ENCODE assay signal across 10 cellular contexts in the genomic region with DNA sequence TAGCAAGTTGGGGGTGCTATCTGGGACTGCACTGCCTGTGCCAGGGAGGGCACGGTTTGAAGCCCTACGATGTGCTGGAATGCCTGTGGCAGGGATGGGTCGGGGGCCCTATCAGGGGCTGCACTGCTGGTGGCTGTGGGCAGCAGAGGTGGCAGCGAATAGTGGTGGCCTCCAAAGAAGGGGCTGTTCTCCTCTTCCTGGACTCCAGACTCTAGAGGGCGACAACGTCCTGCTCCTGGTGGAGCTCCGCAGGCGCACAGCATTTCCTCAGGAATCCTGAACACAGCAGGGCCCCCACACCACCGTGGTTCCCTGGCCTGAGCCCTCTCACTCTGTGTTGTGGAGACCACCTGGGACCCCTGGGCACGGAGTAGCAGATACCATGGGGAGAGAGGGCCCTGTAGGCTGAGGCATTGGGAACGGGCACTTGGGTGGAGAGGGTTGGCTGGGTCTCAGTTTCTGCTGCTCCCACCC.
DNase-seq lines count a peak whose midpoint lies in the region; ATAC-seq and TF ChIP-seq lines count a peak whose summit lies in the region.
"Had no signal": no experiment of that assay in that cellular context is flagged by ENCODE, and none has a peak within 500 bp of the region (broad histone marks: within the 10 kb centered on the region; RNA-seq: fewer than 3 reads in every experiment).

No MANE protein-coding gene starts in this region.

- no TSS peak for BruUV-seq in OCI-LY7 (replicated peaks; lab: Mats Ljungman, UMichigan)

- H3K4me3 Mint-ChIP-seq in activated CD4-positive, alpha-beta memory T cell treated with anti-CD3 and anti-CD28 coated beads for 36 hours = no peak overlapping the region
- H3K4me3 Mint-ChIP-seq in activated CD4-positive, alpha-beta memory T cell treated with anti-CD3 and anti-CD28 coated beads, Interleukin-2, amount 10 ng/mL, durations not matched to agents 7 days and 5 days = no peak overlapping the region
- H3K4me3 Mint-ChIP-seq: CD4-positive, alpha-beta memory T cell had no signal

- DNase-seq in activated CD4-positive, alpha-beta memory T cell treated with anti-CD3 and anti-CD28 coated beads for 36 hours = peak; percentile 19
- DNase-seq in activated CD4-positive, alpha-beta memory T cell treated with anti-CD3 and anti-CD28 coated beads, Interleukin-2, amount 10 ng/mL, durations not matched to agents 7 days and 5 days = no peak
- DNase-seq in OCI-LY7 (ENCODE audit: low spot score) (peak; percentile 26), stomach (peak; percentile 60), RWPE1 (ENCODE audit: low spot score) (no peak), cortex of kidney (lab: John Stamatoyannopoulos, UW) (no peak)
- no peak for DNase-seq in stimulated activated naive CD4-positive, alpha-beta T cell (lab: John Stamatoyannopoulos, UW)
- DNase-seq: naive B cell had no signal

- WGBS in gastroesophageal sphincter (ENCODE audit: low coverage in 1 of 2), 2 donors = 100% methylated on average over 1 of the region's 11 CpGs; no CpG with 5 or more reads in 1 of the 2 donors
- WGBS in stomach, 5 donors = 68 to 90% (median 86%) methylated on average over 6 to 11 of the region's 11 CpGs

- TF ChIP-seq EP300 in gastroesophageal sphincter (IDR thresholded peaks at IDR 0.05) (no peak), stomach (IDR thresholded peaks at IDR 0.05) (no peak)

- no peak overlapping the region for H3K27ac Mint-ChIP-seq in activated CD4-positive, alpha-beta memory T cell treated with anti-CD3 and anti-CD28 coated beads for 36 hours
- no peak overlapping the region for H3K27ac Mint-ChIP-seq in activated CD4-positive, alpha-beta memory T cell treated with anti-CD3 and anti-CD28 coated beads, Interleukin-2, amount 10 ng/mL, durations not matched to agents 7 days and 5 days

- peaks cover 1% of the 10 kb centered on the region for H3K27me3 Mint-ChIP-seq in activated CD4-positive, alpha-beta memory T cell treated with anti-CD3 and anti-CD28 coated beads for 36 hours
- peaks cover 6% of the 10 kb centered on the region for H3K27me3 Mint-ChIP-seq in activated CD4-positive, alpha-beta memory T cell treated with anti-CD3 and anti-CD28 coated beads, Interleukin-2, amount 10 ng/mL, durations not matched to agents 7 days and 5 days

- H3K4me3 ChIP-seq in OCI-LY7 (ENCODE audit: low read depth, low read length, poor library complexity, severe bottlenecking) (no peak overlapping the region), gastroesophageal sphincter (no peak overlapping the region), stomach (no peak overlapping the region)

- CTCF ChIA-PET in activated CD4-positive, alpha-beta memory T cell treated with anti-CD3 and anti-CD28 coated beads for 36 hours (lab: Charles Lee) = interaction anchor here (0.5 to 1.2 kb wide), 2 partner anchors 143 to 478 kb away, joined by 3 to 4 read pairs; no protein-coding TSS in a partner anchor
- CTCF ChIA-PET in activated CD4-positive, alpha-beta memory T cell treated with anti-CD3 and anti-CD28 coated beads, Interleukin-2, amount 10 ng/mL, durations not matched to agents 7 days and 5 days (lab: Charles Lee) = no interaction called here
- CTCF ChIA-PET in OCI-LY7 (lab: Charles Lee; ENCODE audit: unreplicated experiment) (no interaction called here), RWPE1 (lab: Yijun Ruan, JAX) (interaction anchor here (0.6 to 0.7 kb wide), 4 partner anchors 22 to 381 kb away, joined by 3 to 4 read pairs (median 4); no protein-coding TSS in a partner anchor)

- H3K4me2 ChIP-seq in OCI-LY7 (ENCODE audit: low read length) = no peak overlapping the region

- H3K9me3 ChIP-seq in OCI-LY7 (ENCODE audit: low read length) (no peaks in the 10 kb centered on the region), gastroesophageal sphincter (no peaks in the 10 kb centered on the region), stomach (no peaks in the 10 kb centered on the region)

- TF ChIP-seq CTCF in OCI-LY7 (conservative IDR thresholded peaks at IDR 0.05; ENCODE audit: low read length) = peak; percentile 64
- peak in 3 of 4 experiments; percentile 39 to 47 (median 40) for TF ChIP-seq CTCF in gastroesophageal sphincter (IDR thresholded peaks at IDR 0.05)
- TF ChIP-seq CTCF in stomach (IDR thresholded peaks at IDR 0.05) = peak in 2 of 7 experiments; percentile 33 to 36
- no peak for TF ChIP-seq CTCF in RWPE1 (conservative IDR thresholded peaks at IDR 0.05; ENCODE audit: low read depth)

- H3K36me3 ChIP-seq in OCI-LY7 (ENCODE audit: insufficient read depth, low read length) (no peaks in the 10 kb centered on the region), gastroesophageal sphincter (no peaks in the 10 kb centered on the region), stomach (no peaks in the 10 kb centered on the region)

- no peaks in the 10 kb centered on the region for H3K79me2 ChIP-seq in OCI-LY7 (ENCODE audit: insufficient read depth, low read depth, low read length)

- H3K4me1 ChIP-seq in OCI-LY7 (ENCODE audit: insufficient read depth, low read length, poor library complexity, severe bottlenecking) (no peaks in the 10 kb centered on the region), gastroesophageal sphincter (no peaks in the 10 kb centered on the region), stomach (no peaks in the 10 kb centered on the region)

- peaks cover 13% of the 10 kb centered on the region for H3K4me1 Mint-ChIP-seq in activated CD4-positive, alpha-beta memory T cell treated with anti-CD3 and anti-CD28 coated beads for 36 hours (ENCODE audit: low read depth)
- no peaks in the 10 kb centered on the region for H3K4me1 Mint-ChIP-seq in activated CD4-positive, alpha-beta memory T cell treated with anti-CD3 and anti-CD28 coated beads, Interleukin-2, amount 10 ng/mL, durations not matched to agents 7 days and 5 days

- no peaks in the 10 kb centered on the region for H3K36me3 Mint-ChIP-seq in activated CD4-positive, alpha-beta memory T cell treated with anti-CD3 and anti-CD28 coated beads for 36 hours
- no peaks in the 10 kb centered on the region for H3K36me3 Mint-ChIP-seq in activated CD4-positive, alpha-beta memory T cell treated with anti-CD3 and anti-CD28 coated beads, Interleukin-2, amount 10 ng/mL, durations not matched to agents 7 days and 5 days (ENCODE audit: low read depth)
- H3K36me3 Mint-ChIP-seq: CD4-positive, alpha-beta memory T cell had no signal

- no peaks in the 10 kb centered on the region for H4K20me1 ChIP-seq in OCI-LY7 (ENCODE audit: insufficient read depth, low read length)

- no peak for TF ChIP-seq POLR2A in gastroesophageal sphincter (IDR thresholded peaks at IDR 0.05)
- no peak for TF ChIP-seq POLR2A in stomach (IDR thresholded peaks at IDR 0.05)

- no peak overlapping the region for H2AFZ ChIP-seq in OCI-LY7 (ENCODE audit: low read length)

- no peak overlapping the region for H3K27ac ChIP-seq in OCI-LY7 (ENCODE audit: low read depth, low read length, poor library complexity, severe bottlenecking)
- H3K27ac ChIP-seq in gastroesophageal sphincter = no peak overlapping the region
- no peak overlapping the region for H3K27ac ChIP-seq in stomach
- H3K27ac ChIP-seq in RWPE1 = no peak overlapping the region

- intact Hi-C loops in activated CD4-positive, alpha-beta memory T cell treated with anti-CD3 and anti-CD28 coated beads for 36 hours (cut with micrococcal nuclease) = loop anchor here (5.0 kb wide), 1 partner anchor 157 kb away; no protein-coding TSS in a partner anchor
- intact Hi-C loops in OCI-LY7 (cut with micrococcal nuclease; ENCODE audit: unreplicated experiment) = loop anchor here (1.0 kb wide), 1 partner anchor 156 kb away; no protein-coding TSS in a partner anchor
- intact Hi-C loops in stomach (cut with DNase I; ENCODE audit: low total_unique reads) = loop anchor here (10.0 kb wide), 1 partner anchor 251 kb away; no protein-coding TSS in a partner anchor

- H3K9me3 Mint-ChIP-seq in activated CD4-positive, alpha-beta memory T cell treated with anti-CD3 and anti-CD28 coated beads for 36 hours = peaks cover 7% of the 10 kb centered on the region
- H3K9me3 Mint-ChIP-seq in activated CD4-positive, alpha-beta memory T cell treated with anti-CD3 and anti-CD28 coated beads, Interleukin-2, amount 10 ng/mL, durations not matched to agents 7 days and 5 days = no peaks in the 10 kb centered on the region

- POLR2A ChIA-PET in activated CD4-positive, alpha-beta memory T cell treated with anti-CD3 and anti-CD28 coated beads for 36 hours (lab: Charles Lee) = no interaction called here
- POLR2A ChIA-PET in activated CD4-positive, alpha-beta memory T cell treated with anti-CD3 and anti-CD28 coated beads, Interleukin-2, amount 10 ng/mL, durations not matched to agents 7 days and 5 days (lab: Charles Lee) = no interaction called here
- POLR2A ChIA-PET in OCI-LY7 (lab: Charles Lee) = interaction anchor here (1.3 kb wide), 1 partner anchor 18 kb away, joined by 3 read pairs; no protein-coding TSS in a partner anchor
- POLR2A ChIA-PET in RWPE1 (lab: Yijun Ruan, JAX; ENCODE audit: low non-redundant PET) = no interaction called here

- no peak for ATAC-seq in gastroesophageal sphincter

- H3K9me2 ChIP-seq in OCI-LY7 (ENCODE audit: insufficient read depth, low read length) = no peaks in the 10 kb centered on the region

- H3K27me3 ChIP-seq in gastroesophageal sphincter (no peaks in the 10 kb centered on the region), stomach (no peaks in the 10 kb centered on the region)

Comparison
In these comparisons a context has a peak if more than half of its experiments do, and no peak if none do; other contexts are left out.
1. DNase-seq: peak in activated CD4-positive, alpha-beta memory T cell treated with anti-CD3 and anti-CD28 coated beads for 36 hours (single experiment), OCI-LY7 (single experiment) and stomach (single experiment); none in activated CD4-positive, alpha-beta memory T cell treated with anti-CD3 and anti-CD28 coated beads, Interleukin-2, amount 10 ng/mL, durations not matched to agents 7 days and 5 days (single experiment), RWPE1 (single experiment), stimulated activated naive CD4-positive, alpha-beta T cell (0 of 6) and cortex of kidney (single experiment).
2. CTCF ChIA-PET loops: an anchor here in activated CD4-positive, alpha-beta memory T cell treated with anti-CD3 and anti-CD28 coated beads for 36 hours (0.5 to 1.2 kb wide) and RWPE1 (0.6 to 0.7 kb wide); none called in activated CD4-positive, alpha-beta memory T cell treated with anti-CD3 and anti-CD28 coated beads, Interleukin-2, amount 10 ng/mL, durations not matched to agents 7 days and 5 days and OCI-LY7.